Comparison of ENCODE assay signal across 10 cellular contexts in the genomic region with DNA sequence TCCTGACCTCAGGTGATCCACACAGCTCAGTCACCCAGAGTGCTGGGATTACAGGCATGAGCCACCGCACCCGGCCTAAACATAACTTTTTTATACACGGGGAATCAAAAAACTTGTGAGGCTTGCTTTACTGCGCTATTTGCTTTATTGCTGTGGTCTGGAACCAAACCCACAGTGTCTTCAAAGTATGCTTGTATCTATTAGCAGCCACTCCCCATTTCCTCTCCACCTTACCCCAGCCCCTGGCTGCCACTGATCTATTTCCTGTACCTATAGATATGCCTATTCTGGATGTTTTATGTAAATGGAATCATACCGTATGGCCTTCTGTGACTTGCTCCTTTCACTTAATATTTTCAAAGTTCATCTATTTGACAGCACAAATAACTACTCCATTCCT.
"Had no signal": no experiment of that assay in that cellular context is flagged by ENCODE, and none has a peak within 500 bp of the region (broad histone marks: within the 10 kb centered on the region; RNA-seq: fewer than 3 reads in every experiment).

No MANE protein-coding gene starts in this region.

- DNase-seq: GM23248, GOT3, H7, HFFc6, KG1 had no signal

- ATAC-seq: HCT116, HepG2, K562 had no signal

- H3K27ac ChIP-seq: GM23248, HL-60 had no signal

- H3K4me1 ChIP-seq: HAP-1 had no signal

- H3K9ac ChIP-seq: GM23248 had no signal

- H2AFZ ChIP-seq: GM23248 had no signal

- H3K36me3 ChIP-seq: HAP-1 had no signal

- H3K4me3 ChIP-seq: GM23248, HAP-1, K562 had no signal

- H3K9me3 ChIP-seq: HAP-1 had no signal
